21 cellular contexts compared by ENCODE assay signal in the genomic region with DNA sequence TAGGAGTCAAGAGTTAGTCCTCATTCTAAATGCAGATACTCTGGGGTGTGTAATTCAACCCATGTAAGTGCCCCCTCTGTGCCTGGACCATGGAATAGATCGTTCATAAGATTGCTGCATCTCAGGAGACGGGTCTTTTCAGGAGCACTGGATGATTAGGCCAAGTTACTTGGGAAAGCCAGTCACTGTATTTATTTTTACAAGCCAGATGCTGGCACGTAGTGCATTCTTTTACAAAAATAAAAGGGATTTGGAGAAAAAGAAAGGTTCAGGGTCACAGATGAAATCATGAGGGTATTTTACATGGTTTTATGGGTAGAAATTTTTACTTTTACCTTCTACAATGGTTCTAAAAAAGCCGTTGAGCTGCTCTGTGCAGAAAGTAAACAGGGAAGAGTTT.
"Had no signal": no experiment of that assay in that cellular context is flagged by ENCODE, and none has a peak within 500 bp of the region (broad histone marks: within the 10 kb centered on the region; RNA-seq: fewer than 3 reads in every experiment).

No MANE protein-coding gene starts in this region.

- H3K9me3 Mint-ChIP-seq: activated naive CD4-positive, alpha-beta T cell treated with anti-CD3 and anti-CD28 coated beads, Interleukin-2, amount 10 ng/mL, durations not matched to agents 7 days and 5 days; endodermal cell; stimulated activated naive B cell treated with anti-CD40 and anti-IgM and Interleukin-4, amounts not matched to agents 10 μg/mL and 1 μg/mL and 100 μg/mL, for 72 hours had no signal

- H3K36me3 Mint-ChIP-seq: activated CD4-positive, alpha-beta memory T cell treated with anti-CD3 and anti-CD28 coated beads for 36 hours; activated naive CD4-positive, alpha-beta T cell treated with anti-CD3 and anti-CD28 coated beads, Interleukin-2, amount 10 ng/mL, durations not matched to agents 7 days and 5 days; naive thymus-derived CD4-positive, alpha-beta T cell had no signal

- H3K27ac ChIP-seq: colonic mucosa, lower lobe of right lung, sigmoid colon, testis, upper lobe of right lung had no signal

- H3K36me3 ChIP-seq: colonic mucosa, esophagus squamous epithelium, lower lobe of right lung, sigmoid colon, upper lobe of right lung had no signal

- H3K4me3 Mint-ChIP-seq: activated CD4-positive, alpha-beta memory T cell treated with anti-CD3 and anti-CD28 coated beads for 36 hours; activated naive CD4-positive, alpha-beta T cell treated with anti-CD3 and anti-CD28 coated beads, Interleukin-2, amount 10 ng/mL, durations not matched to agents 7 days and 5 days; endodermal cell; naive thymus-derived CD4-positive, alpha-beta T cell; stimulated activated naive B cell treated with anti-CD40 and anti-IgM and Interleukin-4, amounts not matched to agents 10 μg/mL and 1 μg/mL and 100 μg/mL, for 72 hours had no signal

- H3K27me3 Mint-ChIP-seq: activated naive CD4-positive, alpha-beta T cell treated with anti-CD3 and anti-CD28 coated beads, Interleukin-2, amount 10 ng/mL, durations not matched to agents 7 days and 5 days; stimulated activated naive B cell treated with anti-CD40 and anti-IgM and Interleukin-4, amounts not matched to agents 10 μg/mL and 1 μg/mL and 100 μg/mL, for 72 hours had no signal

- H3K4me3 ChIP-seq: colonic mucosa, esophagus squamous epithelium, lower lobe of right lung, sigmoid colon, smooth muscle cell, testis, upper lobe of right lung had no signal

- H3K4me1 ChIP-seq: colonic mucosa, lower lobe of right lung, testis, upper lobe of right lung had no signal

- H3K27me3 ChIP-seq: colonic mucosa, esophagus squamous epithelium, sigmoid colon, testis, upper lobe of right lung had no signal

- DNase-seq: activated CD4-positive, alpha-beta memory T cell treated with anti-CD3 and anti-CD28 coated beads for 36 hours; activated CD4-positive, alpha-beta T cell treated with anti-CD3 and anti-CD28 coated beads for 48 hours; activated effector memory CD4-positive, alpha-beta T cell treated with Interleukin-2 at 50 U/mL for 16 hours; activated naive CD4-positive, alpha-beta T cell treated with anti-CD3 and anti-CD28 coated beads, Interleukin-2, amount 10 ng/mL, durations not matched to agents 7 days and 5 days; activated T-cell treated with anti-CD3 and anti-CD28 coated beads, Interleukin-2, amount 50 U/mL, for 48 hours; central memory CD4-positive, alpha-beta T cell; colonic mucosa; endodermal cell; esophagus squamous epithelium; foreskin melanocyte; kidney; lower lobe of right lung; mesendoderm; naive thymus-derived CD4-positive, alpha-beta T cell; sigmoid colon; stimulated activated CD4-positive, alpha-beta T cell treated with anti-CD3 and anti-CD28 coated beads, Interleukin-15, amount 100 ng/mL, for 24 hours; stimulated activated CD8-positive, alpha-beta memory T cell treated with anti-CD3 and anti-CD28 coated beads, Interleukin-4, amount 100 ng/mL, for 48 hours; stimulated activated naive B cell treated with anti-CD40 and anti-IgM and Interleukin-4, amounts not matched to agents 10 μg/mL and 1 μg/mL and 100 μg/mL, for 72 hours; testis; upper lobe of right lung had no signal

- H3K9me3 ChIP-seq: colonic mucosa, esophagus squamous epithelium, lower lobe of right lung, sigmoid colon, testis, upper lobe of right lung had no signal

- H3K27ac Mint-ChIP-seq: activated CD4-positive, alpha-beta memory T cell treated with anti-CD3 and anti-CD28 coated beads for 36 hours; activated naive CD4-positive, alpha-beta T cell treated with anti-CD3 and anti-CD28 coated beads, Interleukin-2, amount 10 ng/mL, durations not matched to agents 7 days and 5 days; endodermal cell; naive thymus-derived CD4-positive, alpha-beta T cell; stimulated activated naive B cell treated with anti-CD40 and anti-IgM and Interleukin-4, amounts not matched to agents 10 μg/mL and 1 μg/mL and 100 μg/mL, for 72 hours had no signal

- H3K4me2 ChIP-seq: smooth muscle cell had no signal

- H3K4me1 Mint-ChIP-seq: activated naive CD4-positive, alpha-beta T cell treated with anti-CD3 and anti-CD28 coated beads, Interleukin-2, amount 10 ng/mL, durations not matched to agents 7 days and 5 days; naive thymus-derived CD4-positive, alpha-beta T cell; stimulated activated naive B cell treated with anti-CD40 and anti-IgM and Interleukin-4, amounts not matched to agents 10 μg/mL and 1 μg/mL and 100 μg/mL, for 72 hours had no signal
